ENCODE assay signal across 1 cellular context in genomic region chr10:12634532-12634931, GRCh38.
TF ChIP-seq lines count a peak whose summit lies in the region.

No MANE protein-coding gene starts in this region.

TF ChIP-seq in IMR-90, 13 proteins besides CTCF, POLR2A, EP300 and RAD21 (continued from another document):
- no peak for TF ChIP-seq USF2 (IDR thresholded peaks at IDR 0.05; ENCODE audit: low read depth, low read length)
- TF ChIP-seq RCOR1 (IDR thresholded peaks at IDR 0.05; ENCODE audit: insufficient replicate concordance, low read length), result no peak
- TF ChIP-seq FOS (IDR thresholded peaks at IDR 0.05; ENCODE audit: low read depth, low read length), result no peak
